Comparison of ENCODE assay signal across 18 cellular contexts in genomic region chr2:128605421-128605820, GRCh38.
A peak's percentile ranks its signal among the peaks of the same experiment; 100 is the strongest.
DNase-seq lines count a peak whose midpoint lies in the region; ATAC-seq, FAIRE-seq and TF ChIP-seq lines count a peak whose summit lies in the region.
"Had no signal": no experiment of that assay in that cellular context is flagged by ENCODE, and none has a peak within 500 bp of the region (broad histone marks: within the 10 kb centered on the region; RNA-seq: fewer than 3 reads in every experiment).

No MANE protein-coding gene starts in this region.

- H3K14ac ChIP-seq in H1 (ENCODE audit: insufficient read length) (no peak overlapping the region), neuronal stem cell (ENCODE audit: low read length) (no peak overlapping the region)

- POLR2A ChIA-PET in H1 (lab: Charles Lee; ENCODE audit: partially characterized antibody), result interaction anchor here (0.7 kb wide), 1 partner anchor 14 kb away, joined by 3 read pairs; no protein-coding TSS in a partner anchor
- POLR2A ChIA-PET in activated CD8-positive, alpha-beta T cell treated with anti-CD3 and anti-CD28 coated beads, Interleukin-2, amount 10 ng/mL, durations not matched to agents 7 days and 5 days (lab: Charles Lee), result no interaction called here

- TF ChIP-seq CTCF in left ventricle myocardium inferior (IDR thresholded peaks at IDR 0.05; ENCODE audit: borderline replicate concordance) (no peak), heart right ventricle (IDR thresholded peaks at IDR 0.05) (no peak), H1 (IDR thresholded peaks at IDR 0.05; ENCODE audit: control extremely low read depth in 1 of 3, insufficient read depth in 1 of 3, low read depth in 1 of 3, low read length in 3 of 3) (no peak)

- no peaks in the 10 kb centered on the region for H3K36me3 ChIP-seq in left ventricle myocardium inferior
- H3K36me3 ChIP-seq in heart right ventricle, result no peaks in the 10 kb centered on the region
- no peaks in the 10 kb centered on the region for H3K36me3 ChIP-seq in H1 (ENCODE audit: control insufficient read depth in 2 of 4, insufficient read depth in 4 of 4, low read length in 3 of 4)
- H3K36me3 ChIP-seq in neuronal stem cell (replicated peaks in 1 of 2; ENCODE audit: control insufficient read depth in 2 of 2, insufficient read depth in 2 of 2, low read length in 2 of 2), result no peaks in the 10 kb centered on the region
- no peaks in the 10 kb centered on the region for H3K36me3 ChIP-seq in aorta (ENCODE audit: control insufficient read depth in 1 of 2, insufficient read depth in 2 of 2, low read length in 1 of 2)

- H2BK15ac ChIP-seq in H1 (ENCODE audit: low read length) (0 out of 2 replicates have a peak overlapping the region, but pooled peaks have one; percentile 49), neuronal stem cell (ENCODE audit: low read length) (no peak overlapping the region)

- no peak overlapping the region for H3K18ac ChIP-seq in H1 (ENCODE audit: extremely low read depth, low read length)
- H3K18ac ChIP-seq in neuronal stem cell (ENCODE audit: low read length), result peak overlapping the region; percentile 58

- no peaks in the 10 kb centered on the region for H3K23me2 ChIP-seq in H1 (ENCODE audit: low read depth, low read length)

- H3K23ac ChIP-seq in H1 (ENCODE audit: insufficient read length) (no peak overlapping the region), neuronal stem cell (ENCODE audit: low read depth, low read length, poor library complexity) (no peak overlapping the region)

- intact Hi-C loops in left ventricle myocardium inferior (cut with micrococcal nuclease) (no loop called here), heart right ventricle (cut with DNase I) (no loop called here), aorta (cut with DNase I) (no loop called here)

- H4K20me1 ChIP-seq in H1 (replicated peaks in 1 of 2; ENCODE audit: control insufficient read depth in 1 of 2, insufficient read depth in 2 of 2, low read length in 2 of 2), result peaks cover 0 to 3% of the 10 kb centered on the region in 2 experiments

- no peaks in the 10 kb centered on the region for H3K27me3 ChIP-seq in left ventricle myocardium inferior (ENCODE audit: low read depth)
- H3K27me3 ChIP-seq in heart right ventricle, result no peaks in the 10 kb centered on the region
- H3K27me3 ChIP-seq in H1 (replicated peaks in 1 of 4; ENCODE audit: control insufficient read depth in 3 of 4, extremely low read depth in 1 of 4, insufficient read depth in 3 of 4, low read length in 3 of 4), result no peaks in the 10 kb centered on the region
- no peaks in the 10 kb centered on the region for H3K27me3 ChIP-seq in neuronal stem cell (ENCODE audit: control insufficient read depth in 3 of 3, insufficient read depth in 3 of 3, low read depth in 1 of 3, low read length in 3 of 3)
- H3K27me3 ChIP-seq in aorta (ENCODE audit: control insufficient read depth in 1 of 2, insufficient read depth in 2 of 2, low read length in 1 of 2), result no peaks in the 10 kb centered on the region

- no peaks in the 10 kb centered on the region for H3K79me1 ChIP-seq in H1 (ENCODE audit: low read depth, low read length)
- no peaks in the 10 kb centered on the region for H3K79me1 ChIP-seq in neuronal stem cell (ENCODE audit: low read depth, low read length)

- no peaks in the 10 kb centered on the region for H3K9me3 Mint-ChIP-seq in activated CD8-positive, alpha-beta T cell treated with anti-CD3 and anti-CD28 coated beads, Interleukin-2, amount 10 ng/mL, durations not matched to agents 7 days and 5 days (ENCODE audit: insufficient read depth)
- H3K9me3 Mint-ChIP-seq: HFFc6 had no signal

- no peak overlapping the region for H2BK120ac ChIP-seq in H1 (replicated peaks; ENCODE audit: low read depth, low read length)
- H2BK120ac ChIP-seq in neuronal stem cell (ENCODE audit: low read depth, low read length), result no peak overlapping the region

- H3K9me3 ChIP-seq in left ventricle myocardium inferior (replicated peaks) (no peaks in the 10 kb centered on the region), heart right ventricle (no peaks in the 10 kb centered on the region), H1 (ENCODE audit: insufficient read depth in 2 of 2, low read depth in 1 of 2, low read length in 1 of 2) (no peaks in the 10 kb centered on the region), neuronal stem cell (replicated peaks in 1 of 2; ENCODE audit: control insufficient read depth in 2 of 2, insufficient read depth in 1 of 2, low read depth in 1 of 2, low read length in 2 of 2) (peaks cover 0 to 2% of the 10 kb centered on the region in 2 donors), aorta (ENCODE audit: control insufficient read depth, low read length) (no peaks in the 10 kb centered on the region)

- H2BK5ac ChIP-seq in H1 (ENCODE audit: low read depth, low read length), result 0 out of 2 replicates have a peak overlapping the region, but pooled peaks have one; percentile 6
- peak overlapping the region; percentile 1 for H2BK5ac ChIP-seq in neuronal stem cell (ENCODE audit: low read length)

- H3K9ac ChIP-seq in H1 (replicated peaks in 1 of 4; ENCODE audit: extremely low read depth in 1 of 4, low read depth in 3 of 4, low read length in 3 of 4), result no peak overlapping the region
- no peak overlapping the region for H3K9ac ChIP-seq in neuronal stem cell (ENCODE audit: low read depth, low read length, poor library complexity)

- H3K4me2 ChIP-seq in H1 (ENCODE audit: insufficient read depth in 1 of 2, low read depth in 2 of 2, low read length in 2 of 2) (no peak overlapping the region), neuronal stem cell (ENCODE audit: insufficient read depth, low read length, poor library complexity, severe bottlenecking) (no peak overlapping the region)
- H3K4me2 ChIP-seq: PC-9 had no signal

- H2BK12ac ChIP-seq in H1 (ENCODE audit: low read depth, low read length), result no peak overlapping the region
- H2BK12ac ChIP-seq in neuronal stem cell (ENCODE audit: low read length), result no peak overlapping the region

- H3K4me3 Mint-ChIP-seq in activated CD8-positive, alpha-beta T cell treated with anti-CD3 and anti-CD28 coated beads, Interleukin-2, amount 10 ng/mL, durations not matched to agents 7 days and 5 days, result no peak overlapping the region
- H3K4me3 Mint-ChIP-seq: HFFc6 had no signal

- H4K91ac ChIP-seq in H1 (replicated peaks; ENCODE audit: insufficient read length, low read length) (peak overlapping the region; percentile 51), neuronal stem cell (ENCODE audit: low read depth, low read length, poor library complexity) (no peak overlapping the region)

- H3K27ac ChIP-seq in left ventricle myocardium inferior (replicated peaks) (no peak overlapping the region), heart right ventricle (no peak overlapping the region), H1 (ENCODE audit: low read depth, low read length) (no peak overlapping the region), neuronal stem cell (replicated peaks; ENCODE audit: low read length) (no peak overlapping the region), aorta (ENCODE audit: low read depth in 1 of 2, low read length in 2 of 2) (no peak overlapping the region)
- H3K27ac ChIP-seq: PC-9 had no signal

- H3K36me3 Mint-ChIP-seq in activated CD8-positive, alpha-beta T cell treated with anti-CD3 and anti-CD28 coated beads, Interleukin-2, amount 10 ng/mL, durations not matched to agents 7 days and 5 days (ENCODE audit: low read depth), result no peaks in the 10 kb centered on the region

- no peak for ATAC-seq in heart right ventricle
- no peak for ATAC-seq in aorta (ENCODE audit: low FRiP score)
- no peak for ATAC-seq in activated CD8-positive, alpha-beta T cell treated with anti-CD3 and anti-CD28 coated beads, Interleukin-2, amount 10 ng/mL, durations not matched to agents 7 days and 5 days

- H4K8ac ChIP-seq in H1 (ENCODE audit: extremely low read depth, insufficient read depth, low read length), result peak overlapping the region; percentile 60; the same call in 1 of the 2 replicates
- no peak overlapping the region for H4K8ac ChIP-seq in neuronal stem cell (ENCODE audit: low read depth, low read length)

- 95 to 96% methylated on average over 7 of the region's 7 CpGs for whole genome bisulfite sequencing in heart right ventricle, 2 donors
- WGBS in H1 (ENCODE audit: extremely low coverage in 1 of 2, insufficient coverage in 1 of 2, insufficient read length in 1 of 2, insufficient replicate concordance in 2 of 2, low coverage in 1 of 2, low lambda C conversion rate in 2 of 2, missing lambda C conversion rate in 1 of 2), 2 experiments, result 94% methylated on average over 7 of the region's 7 CpGs; no CpG with 5 or more reads in 1 of the 2 experiments
- WGBS in neuronal stem cell (ENCODE audit: extremely low coverage in 2 of 2, insufficient read length in 2 of 2, insufficient replicate concordance in 1 of 2), 2 donors, result no CpG with 5 or more reads among the region's 7 CpGs
- 97 to 98% methylated on average over 7 of the region's 7 CpGs for WGBS in aorta, 2 donors

- no peaks in the 10 kb centered on the region for H3K27me3 Mint-ChIP-seq in activated CD8-positive, alpha-beta T cell treated with anti-CD3 and anti-CD28 coated beads, Interleukin-2, amount 10 ng/mL, durations not matched to agents 7 days and 5 days (ENCODE audit: low read depth)

- H3K56ac ChIP-seq in H1 (replicated peaks; ENCODE audit: insufficient read length, low read depth, low read length), result no peak overlapping the region

- H2AFZ ChIP-seq in H1 (ENCODE audit: low read length) (no peak overlapping the region), neuronal stem cell (ENCODE audit: low read length) (no peak overlapping the region)
- H2AFZ ChIP-seq: PC-9 had no signal

- CTCF ChIA-PET in H1 (lab: Charles Lee; ENCODE audit: partially characterized antibody), result interaction anchor here (1.2 kb wide), 1 partner anchor 109 kb away, joined by 4 read pairs; no protein-coding TSS in a partner anchor
- CTCF ChIA-PET in activated CD8-positive, alpha-beta T cell treated with anti-CD3 and anti-CD28 coated beads, Interleukin-2, amount 10 ng/mL, durations not matched to agents 7 days and 5 days (lab: Charles Lee), result no interaction called here

- DNase-seq in left ventricle myocardium inferior (peak; percentile 7), heart right ventricle (no peak), H1 (ENCODE audit: low read depth in 1 of 2, low spot score in 2 of 2) (no peak), neuronal stem cell (ENCODE audit: low spot score) (no peak), aorta (peak; percentile 22 to 59), ACHN (no peak), activated gamma-delta T cell (lab: John Stamatoyannopoulos, UW) (no peak)
- no peak for DNase-seq in activated CD8-positive, alpha-beta T cell treated with anti-CD3 and anti-CD28 coated beads, Interleukin-2, amount 10 ng/mL, durations not matched to agents 7 days and 5 days
- DNase-seq: COR-L47, GF-D8, HFFc6, NCI-H1048, NCI-H1436 treated with DMSO at 0.1 percent for 48 hours, NCI-H2029 treated with DMSO at 0.1 percent for 48 hours, NCI-H2171 treated with DMSO at 0.1 percent for 48 hours, NCI-H774, PC-9 had no signal

- H3K4me3 ChIP-seq in left ventricle myocardium inferior, result no peak overlapping the region
- no peak overlapping the region for H3K4me3 ChIP-seq in heart right ventricle
- H3K4me3 ChIP-seq in H1 (ENCODE audit: extremely low read depth in 1 of 4, insufficient read depth in 2 of 4, low read depth in 3 of 4, low read length in 4 of 4), result no peak overlapping the region
- no peak overlapping the region for H3K4me3 ChIP-seq in neuronal stem cell (ENCODE audit: low read length in 2 of 2)
- no peak overlapping the region for H3K4me3 ChIP-seq in aorta (ENCODE audit: low read length in 2 of 2)
- H3K4me3 ChIP-seq: PC-9 had no signal

- TF ChIP-seq RAD21 in H1 (IDR thresholded peaks at IDR 0.05 in 1 of 2, conservative IDR thresholded peaks at IDR 0.05 in 1 of 2; ENCODE audit: low read depth in 2 of 2, low read length in 2 of 2), result no peak

- H4K5ac ChIP-seq in H1 (ENCODE audit: insufficient read length, low read depth, low read length), result no peak overlapping the region

- FAIRE-seq in H1 (lab: Jason Lieb, UNC), result no peak
- FAIRE-seq: GM12891 had no signal

- in situ Hi-C loops in ACHN (cut with HindIII; ENCODE audit: low pct_ligation_motif_present, low pct_unique_long_range_greater_than_20kb, low sequenced_read_pairs), result no loop called here

- TF ChIP-seq EP300 in H1 (IDR thresholded peaks at IDR 0.05; ENCODE audit: borderline replicate concordance in 1 of 2, low read depth in 2 of 2, low read length in 2 of 2), result no peak

- H2AK5ac ChIP-seq in H1 (ENCODE audit: low read depth, low read length), result peak overlapping the region; percentile 88; the same call in 1 of the 2 replicates
- no peak overlapping the region for H2AK5ac ChIP-seq in neuronal stem cell (ENCODE audit: low read depth, low read length)

- no peaks in the 10 kb centered on the region for H3K79me2 ChIP-seq in H1 (ENCODE audit: control insufficient read depth in 1 of 2, insufficient read depth in 2 of 2, low read length in 2 of 2)

- no peaks in the 10 kb centered on the region for H3K4me1 Mint-ChIP-seq in activated CD8-positive, alpha-beta T cell treated with anti-CD3 and anti-CD28 coated beads, Interleukin-2, amount 10 ng/mL, durations not matched to agents 7 days and 5 days (ENCODE audit: low read depth)

- H3K4me1 ChIP-seq in left ventricle myocardium inferior (peaks cover 5% of the 10 kb centered on the region), heart right ventricle (peaks cover 0 to 8% (median 0%) of the 10 kb centered on the region in 9 donors), H1 (replicated peaks in 1 of 4; ENCODE audit: control insufficient read depth in 3 of 4, insufficient read depth in 4 of 4, low read length in 3 of 4) (peaks cover 0 to 9% (median under 1%) of the 10 kb centered on the region in 4 experiments; a peak in 3 of 7 replicates), neuronal stem cell (ENCODE audit: control insufficient read depth in 2 of 2, insufficient read depth in 1 of 2, low read depth in 1 of 2, low read length in 2 of 2) (peaks cover 0 to 10% of the 10 kb centered on the region in 2 donors), aorta (ENCODE audit: control insufficient read depth in 1 of 2, insufficient read depth in 2 of 2, low read length in 2 of 2) (no peaks in the 10 kb centered on the region)

- H3K27ac Mint-ChIP-seq in activated CD8-positive, alpha-beta T cell treated with anti-CD3 and anti-CD28 coated beads, Interleukin-2, amount 10 ng/mL, durations not matched to agents 7 days and 5 days, result no peak overlapping the region
- H3K27ac Mint-ChIP-seq: HFFc6 had no signal

- TF ChIP-seq POLR2A in H1 (IDR thresholded peaks at IDR 0.05; ENCODE audit: control extremely low read depth in 1 of 2, low read depth in 2 of 2, low read length in 2 of 2), result no peak

- H2BK20ac ChIP-seq in H1 (ENCODE audit: low read length), result 0 out of 2 replicates have a peak overlapping the region, but pooled peaks have one; percentile 34

- H3K4ac ChIP-seq in H1 (replicated peaks; ENCODE audit: insufficient read length, low read depth, low read length) (no peak overlapping the region), neuronal stem cell (ENCODE audit: low read length) (no peak overlapping the region)

Comparison
In these comparisons a context has a peak if more than half of its experiments do, and no peak if none do; other contexts are left out.
1. DNase-seq: peak in left ventricle myocardium inferior (single experiment) and aorta (2 of 2); none in heart right ventricle (0 of 2), H1 (0 of 2), neuronal stem cell (single experiment), ACHN (single experiment), activated CD8-positive, alpha-beta T cell treated with anti-CD3 and anti-CD28 coated beads, Interleukin-2, amount 10 ng/mL, durations not matched to agents 7 days and 5 days (single experiment) and activated gamma-delta T cell (single experiment).